In genomic region chr1:204520834-204521709, GRCh38 we compare ENCODE assay signal across 8 cellular contexts. TPM values are rescaled to one million over a fixed set of nuclear protein-coding genes. Genes with fewer than 3 reads are reported as not detected.
DNase-seq lines count a peak whose midpoint lies in the region; ATAC-seq and TF ChIP-seq lines count a peak whose summit lies in the region.

No MANE protein-coding gene starts in this region.

- no peak for TF ChIP-seq CTCF in RWPE1 (conservative IDR thresholded peaks at IDR 0.05; ENCODE audit: low read depth)

- ATAC-seq in HG02623 (IDR thresholded peaks at IDR 0.05; ENCODE audit: unreplicated experiment) = peak; percentile 47

- H3K27ac Mint-ChIP-seq in activated T-cell treated with anti-CD3 and anti-CD28 coated beads, Interleukin-2, amount 50 U/mL, for 24 hours = peak overlapping the region; percentile 85
- H3K27ac Mint-ChIP-seq in immature natural killer cell = peak overlapping the region; percentile 81 to 93 (median 84)

- POLR2A ChIA-PET in RWPE1 (lab: Yijun Ruan, JAX; ENCODE audit: low non-redundant PET) = no interaction called here

- peak overlapping the region; percentile 48 for H3K4me3 Mint-ChIP-seq in activated T-cell treated with anti-CD3 and anti-CD28 coated beads, Interleukin-2, amount 50 U/mL, for 24 hours
- H3K4me3 Mint-ChIP-seq in immature natural killer cell = peak overlapping the region; percentile 43 to 70 (median 62)

- peaks cover 50% of the 10 kb centered on the region for H3K36me3 Mint-ChIP-seq in activated T-cell treated with anti-CD3 and anti-CD28 coated beads, Interleukin-2, amount 50 U/mL, for 24 hours (ENCODE audit: low read depth)
- peaks cover 24 to 38% (median 26%) of the 10 kb centered on the region in 3 donors for H3K36me3 Mint-ChIP-seq in immature natural killer cell

- H3K27ac ChIP-seq in RWPE1 = no peak overlapping the region

- peaks cover 9% of the 10 kb centered on the region for H3K9me3 Mint-ChIP-seq in activated T-cell treated with anti-CD3 and anti-CD28 coated beads, Interleukin-2, amount 50 U/mL, for 24 hours
- peaks cover 0 to 6% (median 1%) of the 10 kb centered on the region in 6 donors for H3K9me3 Mint-ChIP-seq in immature natural killer cell

- peaks cover 73% of the 10 kb centered on the region for H3K4me1 Mint-ChIP-seq in activated T-cell treated with anti-CD3 and anti-CD28 coated beads, Interleukin-2, amount 50 U/mL, for 24 hours (ENCODE audit: low read depth)
- peaks cover 54 to 71% of the 10 kb centered on the region in 2 donors for H3K4me1 Mint-ChIP-seq in immature natural killer cell

- CTCF ChIA-PET in RWPE1 (lab: Yijun Ruan, JAX) = no interaction called here

- H3K27me3 Mint-ChIP-seq in activated T-cell treated with anti-CD3 and anti-CD28 coated beads, Interleukin-2, amount 50 U/mL, for 24 hours = no peaks in the 10 kb centered on the region
- peaks cover 0 to 5% (median 3%) of the 10 kb centered on the region in 3 donors for H3K27me3 Mint-ChIP-seq in immature natural killer cell (ENCODE audit: low read depth in 3 of 3)

- DNase-seq in NCI-H345 (lab: John Stamatoyannopoulos, UW) = peak; percentile 26
- DNase-seq in NCI-H345 treated with DMSO at 0.1 percent for 48 hours (lab: John Stamatoyannopoulos, UW; ENCODE audit: unreplicated experiment) = no peak
- DNase-seq in NCI-H187 (lab: John Stamatoyannopoulos, UW) = peak; percentile 96
- DNase-seq in activated T-cell treated with anti-CD3 and anti-CD28 coated beads, Interleukin-2, amount 50 U/mL, for 24 hours = peak; percentile 50
- DNase-seq in immature natural killer cell = peak; percentile 58 to 67 (median 59)
- DNase-seq in RWPE1 (ENCODE audit: low spot score) = no peak
- DNase-seq in NCI-H1417 treated with DMSO at 0.1 percent for 48 hours (lab: John Stamatoyannopoulos, UW) = no peak

RNA-seq across cellular contexts. Expression of gene MDM4, which starts 4.9 kb away (rescaled TPM):
- 10 to 100 TPM in 1 of 3 donors, 1 to 10 TPM in 2; 4.6 to 22.6 (median 8.3) TPM for polyA plus RNA-seq in immature natural killer cell

RNA-seq across cellular contexts. Expression of gene PIK3C2B, which starts 26.5 kb away (rescaled TPM):
- polyA plus RNA-seq in immature natural killer cell = 1 to 10 TPM in 2 of 3 donors, not detected in 1; 1.4 to 2.3 TPM

Comparison
In these comparisons a context has a peak if more than half of its experiments do, and no peak if none do; other contexts are left out.
1. DNase-seq: peak in NCI-H345 (single experiment), NCI-H187 (2 of 2), activated T-cell treated with anti-CD3 and anti-CD28 coated beads, Interleukin-2, amount 50 U/mL, for 24 hours (single experiment) and immature natural killer cell (3 of 3); none in NCI-H345 treated with DMSO at 0.1 percent for 48 hours (single experiment), RWPE1 (single experiment) and NCI-H1417 treated with DMSO at 0.1 percent for 48 hours (single experiment).